ENCODE assay signal across 27 cellular contexts in genomic region chr17:72448019-72448418, GRCh38.
"Had no signal": no experiment of that assay in that cellular context is flagged by ENCODE, and none has a peak within 500 bp of the region (broad histone marks: within the 10 kb centered on the region; RNA-seq: fewer than 3 reads in every experiment).

No MANE protein-coding gene starts in this region.

- H3K27ac ChIP-seq: ascending aorta, body of pancreas, SK-N-MC had no signal

- H3K4me1 ChIP-seq: ascending aorta, body of pancreas had no signal

- ATAC-seq: activated CD8-positive, alpha-beta memory T cell treated with anti-CD3 and anti-CD28 coated beads, Interleukin-2, amount 10 ng/mL, durations not matched to agents 7 days and 5 days; activated naive CD4-positive, alpha-beta T cell treated with anti-CD3 and anti-CD28 coated beads, Interleukin-2, amount 50 U/mL, for 72 hours; activated naive CD8-positive, alpha-beta T cell treated with anti-CD3 and anti-CD28 coated beads, Interleukin-2, amount 50 U/mL, for 24 hours; activated T-cell treated with anti-CD3 and anti-CD28 coated beads, Interleukin-2, amount 50 U/mL, for 4 hours; body of pancreas; T-cell had no signal

- FAIRE-seq: TTC549 had no signal

- DNase-seq: activated B cell treated with CpG ODN at 0.5 μM for 24 hours; activated CD4-positive, alpha-beta T cell treated with anti-CD3 and anti-CD28 coated beads for 1 hour; activated CD4-positive, alpha-beta T cell treated with anti-CD3 and anti-CD28 coated beads, Interleukin-2, amount 10 ng/mL, durations not matched to agents 24 days and 14 days; activated CD4-positive, alpha-beta T cell treated with anti-CD3 and anti-CD28 coated beads, Interleukin-2, amount 50 U/mL, for 48 hours; activated CD8-positive, alpha-beta memory T cell treated with anti-CD3 and anti-CD28 coated beads, Interleukin-2, amount 10 ng/mL, durations not matched to agents 7 days and 5 days; activated effector memory CD4-positive, alpha-beta T cell treated with anti-CD3 and anti-CD28 coated beads, Interleukin-2, amount 50 U/mL, for 16 hours; activated naive CD4-positive, alpha-beta T cell treated with Interleukin-2 at 50 U/mL for 16 hours; activated naive CD8-positive, alpha-beta T cell treated with anti-CD3 and anti-CD28 coated beads, Interleukin-2, amount 50 U/mL, for 24 hours; activated T-cell treated with anti-CD3 and anti-CD28 coated beads, Interleukin-2, amount 50 U/mL, for 4 hours; amniotic stem cell; body of pancreas; Kasumi-1; KBM-7; NCI-H1048; NCI-H2029; NCI-H2107; NCI-H2171 treated with DMSO at 0.1 percent for 48 hours; NCI-H226; NCI-H69; SIG-M5; T-cell; T-helper 2 cell; T1000 had no signal

- H3K27me3 ChIP-seq: ascending aorta, body of pancreas had no signal

- H3K36me3 ChIP-seq: ascending aorta had no signal

- H3K4me3 ChIP-seq: ascending aorta, body of pancreas, SK-N-MC had no signal

- H3K9me3 ChIP-seq: ascending aorta, body of pancreas had no signal
